ENCODE assay signal across 20 cellular contexts in genomic region chr1:68780919-68781318, GRCh38.
A peak's percentile ranks its signal among the peaks of the same experiment; 100 is the strongest.
DNase-seq lines count a peak whose midpoint lies in the region; ATAC-seq lines count a peak whose summit lies in the region.
"Had no signal": no experiment of that assay in that cellular context is flagged by ENCODE, and none has a peak within 500 bp of the region (broad histone marks: within the 10 kb centered on the region; RNA-seq: fewer than 3 reads in every experiment).

No MANE protein-coding gene starts in this region.

- POLR2A ChIA-PET in activated naive CD8-positive, alpha-beta T cell treated with anti-CD3 and anti-CD28 coated beads, Interleukin-2, amount 10 ng/mL, durations not matched to agents 7 days and 5 days (lab: Charles Lee): no interaction called here

- no peak for ATAC-seq in activated naive CD8-positive, alpha-beta T cell treated with anti-CD3 and anti-CD28 coated beads, Interleukin-2, amount 10 ng/mL, durations not matched to agents 7 days and 5 days (ENCODE audit: low read depth)
- ATAC-seq in activated naive CD8-positive, alpha-beta T cell treated with anti-CD3 and anti-CD28 coated beads, Interleukin-2, amount 50 U/mL, for 24 hours: no peak

- H3K36me3 ChIP-seq in SJCRH30 (no peaks in the 10 kb centered on the region), neuronal stem cell (replicated peaks in 1 of 2; ENCODE audit: control insufficient read depth in 2 of 2, insufficient read depth in 2 of 2, low read length in 2 of 2) (peaks cover 0 to 2% of the 10 kb centered on the region in 2 donors)
- H3K36me3 ChIP-seq: BE2C, BLaER1 had no signal

- no CpG with 5 or more reads among the region's 5 CpGs for WGBS in neuronal stem cell (ENCODE audit: extremely low coverage in 2 of 2, insufficient read length in 2 of 2, insufficient replicate concordance in 1 of 2), 2 donors

- H3K18ac ChIP-seq in neuronal stem cell (ENCODE audit: low read length): no peak overlapping the region

- H3K9me3 ChIP-seq in SJCRH30 (replicated peaks) (no peaks in the 10 kb centered on the region), neuronal stem cell (replicated peaks in 1 of 2; ENCODE audit: control insufficient read depth in 2 of 2, insufficient read depth in 1 of 2, low read depth in 1 of 2, low read length in 2 of 2) (peaks cover 0 to 2% of the 10 kb centered on the region in 2 donors)
- H3K9me3 ChIP-seq: BE2C had no signal

- H3K9ac ChIP-seq in neuronal stem cell (ENCODE audit: low read depth, low read length, poor library complexity): no peak overlapping the region
- H3K9ac ChIP-seq: BLaER1 had no signal

- H4K8ac ChIP-seq in neuronal stem cell (ENCODE audit: low read depth, low read length): no peak overlapping the region

- no peak overlapping the region for H4K91ac ChIP-seq in neuronal stem cell (ENCODE audit: low read depth, low read length, poor library complexity)

- no peak overlapping the region for H2BK15ac ChIP-seq in neuronal stem cell (ENCODE audit: low read length)

- H2BK5ac ChIP-seq in neuronal stem cell (ENCODE audit: low read length): no peak overlapping the region

- H3K14ac ChIP-seq in neuronal stem cell (ENCODE audit: low read length): no peak overlapping the region

- peaks cover 4% of the 10 kb centered on the region for H3K36me3 Mint-ChIP-seq in activated naive CD8-positive, alpha-beta T cell treated with anti-CD3 and anti-CD28 coated beads, Interleukin-2, amount 10 ng/mL, durations not matched to agents 7 days and 5 days
- no peaks in the 10 kb centered on the region for H3K36me3 Mint-ChIP-seq in activated naive CD8-positive, alpha-beta T cell treated with anti-CD3 and anti-CD28 coated beads, Interleukin-2, amount 50 U/mL, for 24 hours (ENCODE audit: low read depth)
- H3K36me3 Mint-ChIP-seq: CD14-positive monocyte; CD4-positive, CD25-positive, alpha-beta regulatory T cell; CD8-positive, alpha-beta memory T cell had no signal

- H3K9me3 Mint-ChIP-seq in activated naive CD8-positive, alpha-beta T cell treated with anti-CD3 and anti-CD28 coated beads, Interleukin-2, amount 10 ng/mL, durations not matched to agents 7 days and 5 days: peaks cover 12% of the 10 kb centered on the region
- peaks cover 7% of the 10 kb centered on the region for H3K9me3 Mint-ChIP-seq in activated naive CD8-positive, alpha-beta T cell treated with anti-CD3 and anti-CD28 coated beads, Interleukin-2, amount 50 U/mL, for 24 hours

- H3K27ac ChIP-seq in SJCRH30: no peak overlapping the region
- no peak overlapping the region for H3K27ac ChIP-seq in neuronal stem cell (replicated peaks; ENCODE audit: low read length)
- H3K27ac ChIP-seq: BLaER1 had no signal

- no peaks in the 10 kb centered on the region for H3K4me1 ChIP-seq in SJCRH30
- no peaks in the 10 kb centered on the region for H3K4me1 ChIP-seq in neuronal stem cell (ENCODE audit: control insufficient read depth in 2 of 2, insufficient read depth in 1 of 2, low read depth in 1 of 2, low read length in 2 of 2)
- H3K4me1 ChIP-seq: BE2C, BLaER1 had no signal

- no peak overlapping the region for H2AK5ac ChIP-seq in neuronal stem cell (ENCODE audit: low read depth, low read length)

- no peaks in the 10 kb centered on the region for H3K27me3 ChIP-seq in SJCRH30
- H3K27me3 ChIP-seq in neuronal stem cell (ENCODE audit: control insufficient read depth in 3 of 3, insufficient read depth in 3 of 3, low read depth in 1 of 3, low read length in 3 of 3): no peaks in the 10 kb centered on the region
- H3K27me3 ChIP-seq: BE2C, BLaER1 had no signal

- DNase-seq in activated naive CD8-positive, alpha-beta T cell treated with anti-CD3 and anti-CD28 coated beads, Interleukin-2, amount 10 ng/mL, durations not matched to agents 7 days and 5 days: no peak
- no peak for DNase-seq in activated naive CD8-positive, alpha-beta T cell treated with anti-CD3 and anti-CD28 coated beads, Interleukin-2, amount 50 U/mL, for 24 hours
- peak; percentile 92 for DNase-seq in MV-4-11 (lab: John Stamatoyannopoulos, UW)
- DNase-seq in SJCRH30: peak; percentile 1 to 2
- no peak for DNase-seq in neuronal stem cell (ENCODE audit: low spot score)
- DNase-seq in NCI-H2107 treated with DMSO at 0.1 percent for 48 hours (lab: John Stamatoyannopoulos, UW; ENCODE audit: unreplicated experiment): no peak
- DNase-seq: 8988T; ACHN; BE2C; C1 segment of cervical spinal cord; CD4-positive, alpha-beta memory T cell; CD4-positive, CD25-positive, alpha-beta regulatory T cell; CD8-positive, alpha-beta memory T cell; COR-L47; DMS153; DMS53; DMS79; GF-D8 had no signal

- no peaks in the 10 kb centered on the region for H3K27me3 Mint-ChIP-seq in activated naive CD8-positive, alpha-beta T cell treated with anti-CD3 and anti-CD28 coated beads, Interleukin-2, amount 10 ng/mL, durations not matched to agents 7 days and 5 days
- no peaks in the 10 kb centered on the region for H3K27me3 Mint-ChIP-seq in activated naive CD8-positive, alpha-beta T cell treated with anti-CD3 and anti-CD28 coated beads, Interleukin-2, amount 50 U/mL, for 24 hours
- H3K27me3 Mint-ChIP-seq: CD4-positive, alpha-beta memory T cell; CD4-positive, CD25-positive, alpha-beta regulatory T cell; CD8-positive, alpha-beta memory T cell had no signal

- H3K23ac ChIP-seq in neuronal stem cell (ENCODE audit: low read depth, low read length, poor library complexity): no peak overlapping the region

- H3K79me1 ChIP-seq in neuronal stem cell (ENCODE audit: low read depth, low read length): no peaks in the 10 kb centered on the region

- H3K4me3 Mint-ChIP-seq in activated naive CD8-positive, alpha-beta T cell treated with anti-CD3 and anti-CD28 coated beads, Interleukin-2, amount 10 ng/mL, durations not matched to agents 7 days and 5 days: no peak overlapping the region
- H3K4me3 Mint-ChIP-seq in activated naive CD8-positive, alpha-beta T cell treated with anti-CD3 and anti-CD28 coated beads, Interleukin-2, amount 50 U/mL, for 24 hours: no peak overlapping the region
- H3K4me3 Mint-ChIP-seq: CD14-positive monocyte; CD4-positive, alpha-beta memory T cell; CD4-positive, CD25-positive, alpha-beta regulatory T cell; CD8-positive, alpha-beta memory T cell had no signal

- no peak overlapping the region for H3K4me2 ChIP-seq in neuronal stem cell (ENCODE audit: insufficient read depth, low read length, poor library complexity, severe bottlenecking)
- H3K4me2 ChIP-seq: BLaER1 had no signal

- H3K27ac Mint-ChIP-seq in activated naive CD8-positive, alpha-beta T cell treated with anti-CD3 and anti-CD28 coated beads, Interleukin-2, amount 10 ng/mL, durations not matched to agents 7 days and 5 days: peak overlapping the region; percentile 38
- no peak overlapping the region for H3K27ac Mint-ChIP-seq in activated naive CD8-positive, alpha-beta T cell treated with anti-CD3 and anti-CD28 coated beads, Interleukin-2, amount 50 U/mL, for 24 hours
- H3K27ac Mint-ChIP-seq: CD14-positive monocyte; CD4-positive, CD25-positive, alpha-beta regulatory T cell; CD8-positive, alpha-beta memory T cell had no signal

- H2AFZ ChIP-seq in neuronal stem cell (ENCODE audit: low read length): no peak overlapping the region

- H2BK120ac ChIP-seq in neuronal stem cell (ENCODE audit: low read depth, low read length): no peak overlapping the region

- H2BK12ac ChIP-seq in neuronal stem cell (ENCODE audit: low read length): no peak overlapping the region

- H3K4me1 Mint-ChIP-seq in activated naive CD8-positive, alpha-beta T cell treated with anti-CD3 and anti-CD28 coated beads, Interleukin-2, amount 10 ng/mL, durations not matched to agents 7 days and 5 days: peaks cover 9% of the 10 kb centered on the region
- no peaks in the 10 kb centered on the region for H3K4me1 Mint-ChIP-seq in activated naive CD8-positive, alpha-beta T cell treated with anti-CD3 and anti-CD28 coated beads, Interleukin-2, amount 50 U/mL, for 24 hours
- H3K4me1 Mint-ChIP-seq: CD14-positive monocyte; CD4-positive, alpha-beta memory T cell; CD4-positive, CD25-positive, alpha-beta regulatory T cell; CD8-positive, alpha-beta memory T cell had no signal

- H3K4ac ChIP-seq in neuronal stem cell (ENCODE audit: low read length): no peak overlapping the region

- H3K4me3 ChIP-seq in SJCRH30 (no peak overlapping the region), neuronal stem cell (ENCODE audit: low read length in 2 of 2) (no peak overlapping the region)
- H3K4me3 ChIP-seq: BLaER1 had no signal

Comparison
In these comparisons a context has a peak if more than half of its experiments do, and no peak if none do; other contexts are left out.
1. DNase-seq: peak in MV-4-11 (single experiment) and SJCRH30 (2 of 2); none in activated naive CD8-positive, alpha-beta T cell treated with anti-CD3 and anti-CD28 coated beads, Interleukin-2, amount 10 ng/mL, durations not matched to agents 7 days and 5 days (single experiment), activated naive CD8-positive, alpha-beta T cell treated with anti-CD3 and anti-CD28 coated beads, Interleukin-2, amount 50 U/mL, for 24 hours (single experiment), neuronal stem cell (single experiment) and NCI-H2107 treated with DMSO at 0.1 percent for 48 hours (single experiment).